16 cellular contexts compared by ENCODE assay signal in genomic region chr3:127157181-127157828, GRCh38. TPM values are rescaled to one million over a fixed set of nuclear protein-coding genes. Genes with fewer than 3 reads are reported as not detected.
DNase-seq lines count a peak whose midpoint lies in the region.
"Had no signal": no experiment of that assay in that cellular context is flagged by ENCODE, and none has a peak within 500 bp of the region (broad histone marks: within the 10 kb centered on the region; RNA-seq: fewer than 3 reads in every experiment).

No MANE protein-coding gene starts in this region.

- DNase-seq in NCI-H1105 treated with DMSO at 0.1 percent for 48 hours (lab: John Stamatoyannopoulos, UW) (peak; percentile 99), NCI-H2107 treated with DMSO at 0.1 percent for 48 hours (lab: John Stamatoyannopoulos, UW; ENCODE audit: unreplicated experiment) (peak; percentile 96), NCI-H774 (lab: John Stamatoyannopoulos, UW) (peak; percentile 80), posterior vena cava (ENCODE audit: low spot score) (peak; percentile 62), HuH-7 (ENCODE audit: low spot score) (no peak), cerebellar cortex (ENCODE audit: low spot score) (no peak)
- DNase-seq in activated naive CD4-positive, alpha-beta T cell (lab: John Stamatoyannopoulos, UW), result no peak
- DNase-seq: activated gamma-delta T cell treated with Interleukin-2 at 50 U/mL for 16 hours; hippocampal formation; stimulated activated CD4-positive, alpha-beta T cell treated with anti-CD3 and anti-CD28 coated beads, Interleukin-4, amount 100 ng/mL, for 1 hour; trophoblast cell had no signal

- intact Hi-C loops in posterior vena cava (cut with DNase I), result no loop called here

RNA-seq across cellular contexts. Expression of gene PRR23E, which starts 35.6 kb away (rescaled TPM):
- not detected for total RNA-seq in posterior vena cava
- total RNA-seq: G401; LHCN-M2; liver; naive thymus-derived CD4-positive, alpha-beta T cell; SK-MEL-5 had no signal

Comparison
In these comparisons a context has a peak if more than half of its experiments do, and no peak if none do; other contexts are left out.
1. DNase-seq: peak in NCI-H1105 treated with DMSO at 0.1 percent for 48 hours (single experiment), NCI-H2107 treated with DMSO at 0.1 percent for 48 hours (single experiment), NCI-H774 (single experiment) and posterior vena cava (single experiment); none in activated naive CD4-positive, alpha-beta T cell (0 of 4), HuH-7 (single experiment) and cerebellar cortex (single experiment).